In the genomic region with DNA sequence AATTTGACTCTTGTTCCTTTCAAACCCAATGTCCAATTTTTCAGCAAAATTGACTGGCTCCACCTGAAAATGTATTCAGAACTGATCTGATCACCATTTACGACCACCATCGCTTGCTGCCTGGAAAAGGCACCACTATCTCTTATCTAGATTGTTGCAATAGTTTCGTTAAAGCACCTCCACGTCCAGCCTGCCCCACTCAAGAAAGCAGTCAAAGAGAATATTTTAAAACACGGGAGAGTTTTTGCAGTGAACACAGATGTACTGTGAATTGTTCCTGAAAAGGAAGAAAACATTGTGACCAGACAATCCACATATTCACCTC, we compare ENCODE assay signal across 1 cellular context.
A peak's percentile ranks its signal among the peaks of the same experiment; 100 is the strongest.
TF ChIP-seq lines count a peak whose summit lies in the region.

No MANE protein-coding gene starts in this region.

TF ChIP-seq in K562, 482 proteins besides CTCF, POLR2A, EP300 and RAD21:
- TF ChIP-seq, protein P1, sequence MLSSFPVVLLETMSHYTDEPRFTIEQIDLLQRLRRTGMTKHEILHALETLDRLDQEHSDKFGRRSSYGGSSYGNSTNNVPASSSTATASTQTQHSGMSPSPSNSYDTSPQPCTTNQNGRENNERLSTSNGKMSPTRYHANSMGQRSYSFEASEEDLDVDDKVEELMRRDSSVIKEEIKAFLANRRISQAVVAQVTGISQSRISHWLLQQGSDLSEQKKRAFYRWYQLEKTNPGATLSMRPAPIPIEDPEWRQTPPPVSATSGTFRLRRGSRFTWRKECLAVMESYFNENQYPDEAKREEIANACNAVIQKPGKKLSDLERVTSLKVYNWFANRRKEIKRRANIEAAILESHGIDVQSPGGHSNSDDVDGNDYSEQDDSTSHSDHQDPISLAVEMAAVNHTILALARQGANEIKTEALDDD (IDR thresholded peaks at IDR 0.05) = peak; percentile 57
- TF ChIP-seq, protein P2, sequence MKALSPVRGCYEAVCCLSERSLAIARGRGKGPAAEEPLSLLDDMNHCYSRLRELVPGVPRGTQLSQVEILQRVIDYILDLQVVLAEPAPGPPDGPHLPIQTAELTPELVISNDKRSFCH (CRISPR knock-in tag; IDR thresholded peaks at IDR 0.05) = no peak
- TF ChIP-seq, protein P2 (tag; IDR thresholded peaks at IDR 0.05) = no peak
- TF ChIP-seq SMARCA4 (IDR thresholded peaks at IDR 0.05) (peak; percentile 49; the same call in 1 of the 2 replicates), STAG1 (CRISPR knock-in tag; IDR thresholded peaks at IDR 0.05; ENCODE audit: borderline replicate concordance) (no peak), MBD2 (IDR thresholded peaks at IDR 0.05; ENCODE audit: borderline replicate concordance, low read depth) (no peak), SNIP1 (IDR thresholded peaks at IDR 0.05; ENCODE audit: low read depth) (no peak), WHSC1 (IDR thresholded peaks at IDR 0.05; ENCODE audit: low read length) (no peak), SMARCE1 (IDR thresholded peaks at IDR 0.05) (0 out of 2 replicates have a peak, but pooled peaks have one; percentile 29), HDAC1 (IDR thresholded peaks at IDR 0.05) (0 out of 4 replicates have a peak, but pooled peaks of 1 of the 2 experiments have one; percentile 13), DMBX1 (CRISPR knock-in tag; IDR thresholded peaks at IDR 0.05; ENCODE audit: borderline replicate concordance) (no peak), DPF2 (IDR thresholded peaks at IDR 0.05) (peak; percentile 53; the same call in 1 of the 2 replicates), MED1 (CRISPR knock-in tag; IDR thresholded peaks at IDR 0.05; ENCODE audit: borderline replicate concordance) (no peak), CEBPB (tag; IDR thresholded peaks at IDR 0.05) (peak; percentile 91), MTA3 (IDR thresholded peaks at IDR 0.05; ENCODE audit: borderline replicate concordance) (0 out of 2 replicates have a peak, but pooled peaks have one; percentile 33)
- TF ChIP-seq, protein P3, sequence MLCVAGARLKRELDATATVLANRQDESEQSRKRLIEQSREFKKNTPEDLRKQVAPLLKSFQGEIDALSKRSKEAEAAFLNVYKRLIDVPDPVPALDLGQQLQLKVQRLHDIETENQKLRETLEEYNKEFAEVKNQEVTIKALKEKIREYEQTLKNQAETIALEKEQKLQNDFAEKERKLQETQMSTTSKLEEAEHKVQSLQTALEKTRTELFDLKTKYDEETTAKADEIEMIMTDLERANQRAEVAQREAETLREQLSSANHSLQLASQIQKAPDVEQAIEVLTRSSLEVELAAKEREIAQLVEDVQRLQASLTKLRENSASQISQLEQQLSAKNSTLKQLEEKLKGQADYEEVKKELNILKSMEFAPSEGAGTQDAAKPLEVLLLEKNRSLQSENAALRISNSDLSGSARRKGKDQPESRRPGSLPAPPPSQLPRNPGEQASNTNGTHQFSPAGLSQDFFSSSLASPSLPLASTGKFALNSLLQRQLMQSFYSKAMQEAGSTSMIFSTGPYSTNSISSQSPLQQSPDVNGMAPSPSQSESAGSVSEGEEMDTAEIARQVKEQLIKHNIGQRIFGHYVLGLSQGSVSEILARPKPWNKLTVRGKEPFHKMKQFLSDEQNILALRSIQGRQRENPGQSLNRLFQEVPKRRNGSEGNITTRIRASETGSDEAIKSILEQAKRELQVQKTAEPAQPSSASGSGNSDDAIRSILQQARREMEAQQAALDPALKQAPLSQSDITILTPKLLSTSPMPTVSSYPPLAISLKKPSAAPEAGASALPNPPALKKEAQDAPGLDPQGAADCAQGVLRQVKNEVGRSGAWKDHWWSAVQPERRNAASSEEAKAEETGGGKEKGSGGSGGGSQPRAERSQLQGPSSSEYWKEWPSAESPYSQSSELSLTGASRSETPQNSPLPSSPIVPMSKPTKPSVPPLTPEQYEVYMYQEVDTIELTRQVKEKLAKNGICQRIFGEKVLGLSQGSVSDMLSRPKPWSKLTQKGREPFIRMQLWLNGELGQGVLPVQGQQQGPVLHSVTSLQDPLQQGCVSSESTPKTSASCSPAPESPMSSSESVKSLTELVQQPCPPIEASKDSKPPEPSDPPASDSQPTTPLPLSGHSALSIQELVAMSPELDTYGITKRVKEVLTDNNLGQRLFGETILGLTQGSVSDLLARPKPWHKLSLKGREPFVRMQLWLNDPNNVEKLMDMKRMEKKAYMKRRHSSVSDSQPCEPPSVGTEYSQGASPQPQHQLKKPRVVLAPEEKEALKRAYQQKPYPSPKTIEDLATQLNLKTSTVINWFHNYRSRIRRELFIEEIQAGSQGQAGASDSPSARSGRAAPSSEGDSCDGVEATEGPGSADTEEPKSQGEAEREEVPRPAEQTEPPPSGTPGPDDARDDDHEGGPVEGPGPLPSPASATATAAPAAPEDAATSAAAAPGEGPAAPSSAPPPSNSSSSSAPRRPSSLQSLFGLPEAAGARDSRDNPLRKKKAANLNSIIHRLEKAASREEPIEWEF (CRISPR knock-in tag; IDR thresholded peaks at IDR 0.05) = no peak
